2 cellular contexts compared by ENCODE assay signal in the genomic region with DNA sequence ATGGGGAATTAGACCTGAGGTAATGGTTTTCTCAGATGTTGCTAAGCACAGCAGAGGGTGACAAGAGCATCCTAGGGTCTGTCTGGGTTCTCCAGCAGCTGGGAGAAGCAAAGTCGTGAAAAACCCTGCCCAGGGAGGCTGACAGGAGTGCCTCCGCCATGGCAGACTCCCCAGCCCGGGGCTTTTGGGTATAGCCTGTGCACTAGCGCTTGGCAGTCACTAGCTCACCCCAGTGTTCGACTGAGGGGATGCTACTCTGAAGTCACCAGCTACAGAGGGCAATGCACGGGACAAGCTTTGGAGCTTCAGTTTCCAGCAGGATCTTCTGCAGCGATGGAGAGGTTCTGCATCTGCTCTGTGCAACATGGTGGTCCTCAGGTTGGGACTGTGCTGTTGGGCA.
A peak's percentile ranks its signal among the peaks of the same experiment; 100 is the strongest.
TF ChIP-seq lines count a peak whose summit lies in the region.

No MANE protein-coding gene starts in this region.

TF ChIP-seq in HepG2, 621 proteins besides CTCF, POLR2A, EP300 and RAD21:
- TF ChIP-seq REL (CRISPR knock-in tag; conservative IDR thresholded peaks at IDR 0.05), result no peak
- TF ChIP-seq, protein P1, sequence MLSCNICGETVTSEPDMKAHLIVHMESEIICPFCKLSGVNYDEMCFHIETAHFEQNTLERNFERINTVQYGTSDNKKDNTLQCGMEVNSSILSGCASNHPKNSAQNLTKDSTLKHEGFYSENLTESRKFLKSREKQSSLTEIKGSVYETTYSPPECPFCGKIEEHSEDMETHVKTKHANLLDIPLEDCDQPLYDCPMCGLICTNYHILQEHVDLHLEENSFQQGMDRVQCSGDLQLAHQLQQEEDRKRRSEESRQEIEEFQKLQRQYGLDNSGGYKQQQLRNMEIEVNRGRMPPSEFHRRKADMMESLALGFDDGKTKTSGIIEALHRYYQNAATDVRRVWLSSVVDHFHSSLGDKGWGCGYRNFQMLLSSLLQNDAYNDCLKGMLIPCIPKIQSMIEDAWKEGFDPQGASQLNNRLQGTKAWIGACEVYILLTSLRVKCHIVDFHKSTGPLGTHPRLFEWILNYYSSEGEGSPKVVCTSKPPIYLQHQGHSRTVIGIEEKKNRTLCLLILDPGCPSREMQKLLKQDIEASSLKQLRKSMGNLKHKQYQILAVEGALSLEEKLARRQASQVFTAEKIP (CRISPR knock-in tag; IDR thresholded peaks at IDR 0.05; ENCODE audit: borderline replicate concordance), result no peak
- TF ChIP-seq STAG1 (CRISPR knock-in tag; IDR thresholded peaks at IDR 0.05), result peak; percentile 40
- TF ChIP-seq, protein P2, sequence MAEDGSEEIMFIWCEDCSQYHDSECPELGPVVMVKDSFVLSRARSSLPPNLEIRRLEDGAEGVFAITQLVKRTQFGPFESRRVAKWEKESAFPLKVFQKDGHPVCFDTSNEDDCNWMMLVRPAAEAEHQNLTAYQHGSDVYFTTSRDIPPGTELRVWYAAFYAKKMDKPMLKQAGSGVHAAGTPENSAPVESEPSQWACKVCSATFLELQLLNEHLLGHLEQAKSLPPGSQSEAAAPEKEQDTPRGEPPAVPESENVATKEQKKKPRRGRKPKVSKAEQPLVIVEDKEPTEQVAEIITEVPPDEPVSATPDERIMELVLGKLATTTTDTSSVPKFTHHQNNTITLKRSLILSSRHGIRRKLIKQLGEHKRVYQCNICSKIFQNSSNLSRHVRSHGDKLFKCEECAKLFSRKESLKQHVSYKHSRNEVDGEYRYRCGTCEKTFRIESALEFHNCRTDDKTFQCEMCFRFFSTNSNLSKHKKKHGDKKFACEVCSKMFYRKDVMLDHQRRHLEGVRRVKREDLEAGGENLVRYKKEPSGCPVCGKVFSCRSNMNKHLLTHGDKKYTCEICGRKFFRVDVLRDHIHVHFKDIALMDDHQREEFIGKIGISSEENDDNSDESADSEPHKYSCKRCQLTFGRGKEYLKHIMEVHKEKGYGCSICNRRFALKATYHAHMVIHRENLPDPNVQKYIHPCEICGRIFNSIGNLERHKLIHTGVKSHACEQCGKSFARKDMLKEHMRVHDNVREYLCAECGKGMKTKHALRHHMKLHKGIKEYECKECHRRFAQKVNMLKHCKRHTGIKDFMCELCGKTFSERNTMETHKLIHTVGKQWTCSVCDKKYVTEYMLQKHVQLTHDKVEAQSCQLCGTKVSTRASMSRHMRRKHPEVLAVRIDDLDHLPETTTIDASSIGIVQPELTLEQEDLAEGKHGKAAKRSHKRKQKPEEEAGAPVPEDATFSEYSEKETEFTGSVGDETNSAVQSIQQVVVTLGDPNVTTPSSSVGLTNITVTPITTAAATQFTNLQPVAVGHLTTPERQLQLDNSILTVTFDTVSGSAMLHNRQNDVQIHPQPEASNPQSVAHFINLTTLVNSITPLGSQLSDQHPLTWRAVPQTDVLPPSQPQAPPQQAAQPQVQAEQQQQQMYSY (CRISPR knock-in tag; IDR thresholded peaks at IDR 0.05), result no peak
- TF ChIP-seq KAT8 (CRISPR knock-in tag; IDR thresholded peaks at IDR 0.05), result no peak

TF ChIP-seq in GM12878, 131 proteins besides CTCF, POLR2A, EP300 and RAD21:
- no peak for TF ChIP-seq NRF1 (conservative IDR thresholded peaks at IDR 0.05; ENCODE audit: low read depth, low read length)
- no peak for TF ChIP-seq SMARCA5 (IDR thresholded peaks at IDR 0.05)
- no peak for TF ChIP-seq SRF (IDR thresholded peaks at IDR 0.05; ENCODE audit: low read depth in 2 of 2, low read length in 2 of 2)
- no peak for TF ChIP-seq EZH2 (IDR thresholded peaks at IDR 0.05; ENCODE audit: borderline replicate concordance, control insufficient read depth, low read depth, low read length)
- TF ChIP-seq FOXK2 (IDR thresholded peaks at IDR 0.05), result no peak
- TF ChIP-seq BRCA1 (IDR thresholded peaks at IDR 0.05; ENCODE audit: low read depth, low read length), result no peak
- no peak for TF ChIP-seq JUNB (IDR thresholded peaks at IDR 0.05)
- no peak for TF ChIP-seq ESRRA (IDR thresholded peaks at IDR 0.05; ENCODE audit: low read length)
- no peak for TF ChIP-seq TCF3 (IDR thresholded peaks at IDR 0.05; ENCODE audit: borderline replicate concordance, insufficient read depth, low read depth, low read length)
- TF ChIP-seq PML (IDR thresholded peaks at IDR 0.05; ENCODE audit: low read length), result no peak
- TF ChIP-seq RB1 (IDR thresholded peaks at IDR 0.05; ENCODE audit: borderline replicate concordance), result no peak
- no peak for TF ChIP-seq CBX3 (IDR thresholded peaks at IDR 0.05; ENCODE audit: borderline replicate concordance, low read depth)
- no peak for TF ChIP-seq CHD4 (IDR thresholded peaks at IDR 0.05)
- no peak for TF ChIP-seq POU2F2 (IDR thresholded peaks at IDR 0.05; ENCODE audit: borderline replicate concordance, low read depth, low read length)
- TF ChIP-seq, protein P3, sequence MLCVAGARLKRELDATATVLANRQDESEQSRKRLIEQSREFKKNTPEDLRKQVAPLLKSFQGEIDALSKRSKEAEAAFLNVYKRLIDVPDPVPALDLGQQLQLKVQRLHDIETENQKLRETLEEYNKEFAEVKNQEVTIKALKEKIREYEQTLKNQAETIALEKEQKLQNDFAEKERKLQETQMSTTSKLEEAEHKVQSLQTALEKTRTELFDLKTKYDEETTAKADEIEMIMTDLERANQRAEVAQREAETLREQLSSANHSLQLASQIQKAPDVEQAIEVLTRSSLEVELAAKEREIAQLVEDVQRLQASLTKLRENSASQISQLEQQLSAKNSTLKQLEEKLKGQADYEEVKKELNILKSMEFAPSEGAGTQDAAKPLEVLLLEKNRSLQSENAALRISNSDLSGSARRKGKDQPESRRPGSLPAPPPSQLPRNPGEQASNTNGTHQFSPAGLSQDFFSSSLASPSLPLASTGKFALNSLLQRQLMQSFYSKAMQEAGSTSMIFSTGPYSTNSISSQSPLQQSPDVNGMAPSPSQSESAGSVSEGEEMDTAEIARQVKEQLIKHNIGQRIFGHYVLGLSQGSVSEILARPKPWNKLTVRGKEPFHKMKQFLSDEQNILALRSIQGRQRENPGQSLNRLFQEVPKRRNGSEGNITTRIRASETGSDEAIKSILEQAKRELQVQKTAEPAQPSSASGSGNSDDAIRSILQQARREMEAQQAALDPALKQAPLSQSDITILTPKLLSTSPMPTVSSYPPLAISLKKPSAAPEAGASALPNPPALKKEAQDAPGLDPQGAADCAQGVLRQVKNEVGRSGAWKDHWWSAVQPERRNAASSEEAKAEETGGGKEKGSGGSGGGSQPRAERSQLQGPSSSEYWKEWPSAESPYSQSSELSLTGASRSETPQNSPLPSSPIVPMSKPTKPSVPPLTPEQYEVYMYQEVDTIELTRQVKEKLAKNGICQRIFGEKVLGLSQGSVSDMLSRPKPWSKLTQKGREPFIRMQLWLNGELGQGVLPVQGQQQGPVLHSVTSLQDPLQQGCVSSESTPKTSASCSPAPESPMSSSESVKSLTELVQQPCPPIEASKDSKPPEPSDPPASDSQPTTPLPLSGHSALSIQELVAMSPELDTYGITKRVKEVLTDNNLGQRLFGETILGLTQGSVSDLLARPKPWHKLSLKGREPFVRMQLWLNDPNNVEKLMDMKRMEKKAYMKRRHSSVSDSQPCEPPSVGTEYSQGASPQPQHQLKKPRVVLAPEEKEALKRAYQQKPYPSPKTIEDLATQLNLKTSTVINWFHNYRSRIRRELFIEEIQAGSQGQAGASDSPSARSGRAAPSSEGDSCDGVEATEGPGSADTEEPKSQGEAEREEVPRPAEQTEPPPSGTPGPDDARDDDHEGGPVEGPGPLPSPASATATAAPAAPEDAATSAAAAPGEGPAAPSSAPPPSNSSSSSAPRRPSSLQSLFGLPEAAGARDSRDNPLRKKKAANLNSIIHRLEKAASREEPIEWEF (IDR thresholded peaks at IDR 0.05; ENCODE audit: insufficient replicate concordance, low read depth, low read length), result no peak
- TF ChIP-seq, protein P4, sequence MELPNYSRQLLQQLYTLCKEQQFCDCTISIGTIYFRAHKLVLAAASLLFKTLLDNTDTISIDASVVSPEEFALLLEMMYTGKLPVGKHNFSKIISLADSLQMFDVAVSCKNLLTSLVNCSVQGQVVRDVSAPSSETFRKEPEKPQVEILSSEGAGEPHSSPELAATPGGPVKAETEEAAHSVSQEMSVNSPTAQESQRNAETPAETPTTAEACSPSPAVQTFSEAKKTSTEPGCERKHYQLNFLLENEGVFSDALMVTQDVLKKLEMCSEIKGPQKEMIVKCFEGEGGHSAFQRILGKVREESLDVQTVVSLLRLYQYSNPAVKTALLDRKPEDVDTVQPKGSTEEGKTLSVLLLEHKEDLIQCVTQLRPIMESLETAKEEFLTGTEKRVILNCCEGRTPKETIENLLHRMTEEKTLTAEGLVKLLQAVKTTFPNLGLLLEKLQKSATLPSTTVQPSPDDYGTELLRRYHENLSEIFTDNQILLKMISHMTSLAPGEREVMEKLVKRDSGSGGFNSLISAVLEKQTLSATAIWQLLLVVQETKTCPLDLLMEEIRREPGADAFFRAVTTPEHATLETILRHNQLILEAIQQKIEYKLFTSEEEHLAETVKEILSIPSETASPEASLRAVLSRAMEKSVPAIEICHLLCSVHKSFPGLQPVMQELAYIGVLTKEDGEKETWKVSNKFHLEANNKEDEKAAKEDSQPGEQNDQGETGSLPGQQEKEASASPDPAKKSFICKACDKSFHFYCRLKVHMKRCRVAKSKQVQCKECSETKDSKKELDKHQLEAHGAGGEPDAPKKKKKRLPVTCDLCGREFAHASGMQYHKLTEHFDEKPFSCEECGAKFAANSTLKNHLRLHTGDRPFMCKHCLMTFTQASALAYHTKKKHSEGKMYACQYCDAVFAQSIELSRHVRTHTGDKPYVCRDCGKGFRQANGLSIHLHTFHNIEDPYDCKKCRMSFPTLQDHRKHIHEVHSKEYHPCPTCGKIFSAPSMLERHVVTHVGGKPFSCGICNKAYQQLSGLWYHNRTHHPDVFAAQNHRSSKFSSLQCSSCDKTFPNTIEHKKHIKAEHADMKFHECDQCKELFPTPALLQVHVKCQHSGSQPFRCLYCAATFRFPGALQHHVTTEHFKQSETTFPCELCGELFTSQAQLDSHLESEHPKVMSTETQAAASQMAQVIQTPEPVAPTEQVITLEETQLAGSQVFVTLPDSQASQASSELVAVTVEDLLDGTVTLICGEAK (IDR thresholded peaks at IDR 0.05; ENCODE audit: borderline replicate concordance), result no peak
- TF ChIP-seq, protein P5, sequence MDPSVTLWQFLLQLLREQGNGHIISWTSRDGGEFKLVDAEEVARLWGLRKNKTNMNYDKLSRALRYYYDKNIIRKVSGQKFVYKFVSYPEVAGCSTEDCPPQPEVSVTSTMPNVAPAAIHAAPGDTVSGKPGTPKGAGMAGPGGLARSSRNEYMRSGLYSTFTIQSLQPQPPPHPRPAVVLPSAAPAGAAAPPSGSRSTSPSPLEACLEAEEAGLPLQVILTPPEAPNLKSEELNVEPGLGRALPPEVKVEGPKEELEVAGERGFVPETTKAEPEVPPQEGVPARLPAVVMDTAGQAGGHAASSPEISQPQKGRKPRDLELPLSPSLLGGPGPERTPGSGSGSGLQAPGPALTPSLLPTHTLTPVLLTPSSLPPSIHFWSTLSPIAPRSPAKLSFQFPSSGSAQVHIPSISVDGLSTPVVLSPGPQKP (IDR thresholded peaks at IDR 0.05; ENCODE audit: low read depth, low read length), result no peak
- TF ChIP-seq SMAD5 (IDR thresholded peaks at IDR 0.05; ENCODE audit: low read depth), result no peak
- TF ChIP-seq IKZF2 (IDR thresholded peaks at IDR 0.05), result no peak
- no peak for TF ChIP-seq RAD51 (IDR thresholded peaks at IDR 0.05)
